ENCODE assay signal across 23 cellular contexts in the genomic region with DNA sequence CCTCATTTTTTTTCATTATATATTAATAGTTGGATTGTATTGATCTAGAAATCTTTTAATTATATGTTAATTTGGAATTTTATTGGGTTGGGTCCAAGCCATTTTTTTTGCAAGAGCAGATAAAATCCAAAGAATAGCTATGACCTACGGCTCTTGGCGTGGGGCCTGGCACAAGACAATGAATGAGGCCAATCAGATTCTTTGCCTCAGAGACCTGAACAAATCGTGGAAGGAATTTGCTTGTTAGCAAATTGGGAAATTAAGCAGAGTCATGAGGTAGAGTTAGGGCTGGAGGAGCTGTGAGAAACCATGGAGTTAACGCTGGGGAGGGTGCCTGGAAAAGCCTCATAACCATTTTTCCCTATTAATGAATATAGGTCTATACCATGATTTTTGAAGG.
"Had no signal": no experiment of that assay in that cellular context is flagged by ENCODE, and none has a peak within 500 bp of the region (broad histone marks: within the 10 kb centered on the region; RNA-seq: fewer than 3 reads in every experiment).

No MANE protein-coding gene starts in this region.

- ATAC-seq: activated CD8-positive, alpha-beta T cell treated with anti-CD3 and anti-CD28 coated beads for 36 hours; activated T-cell treated with anti-CD3 and anti-CD28 coated beads, Interleukin-2, amount 50 U/mL, for 4 hours; activated T-helper 17 cell treated with anti-CD3 and anti-CD28 coated beads, Interleukin-2, amount 50 U/mL, for 72 hours; left lung; naive thymus-derived CD4-positive, alpha-beta T cell; pancreas had no signal

- H3K27ac Mint-ChIP-seq: activated B cell treated with CpG ODN at 0.5 μM for 24 hours; activated CD8-positive, alpha-beta T cell treated with anti-CD3 and anti-CD28 coated beads for 36 hours; activated T-helper 17 cell treated with anti-CD3 and anti-CD28 coated beads, Interleukin-2, amount 50 U/mL, for 72 hours; mesothelial cell of epicardium had no signal

- H3K36me3 ChIP-seq: pancreas, spleen, suprapubic skin, transverse colon had no signal

- H3K27me3 Mint-ChIP-seq: activated CD8-positive, alpha-beta T cell treated with anti-CD3 and anti-CD28 coated beads for 36 hours; activated T-helper 17 cell treated with anti-CD3 and anti-CD28 coated beads, Interleukin-2, amount 50 U/mL, for 72 hours; naive thymus-derived CD4-positive, alpha-beta T cell had no signal

- DNase-seq: activated B cell treated with CpG ODN at 0.5 μM for 24 hours; activated CD4-positive, alpha-beta T cell treated with anti-CD3 and anti-CD28 coated beads, Interleukin-2, amount 50 U/mL, for 1 hour; activated CD8-positive, alpha-beta T cell treated with anti-CD3 and anti-CD28 coated beads for 36 hours; activated gamma-delta T cell treated with Interleukin-2 at 50 U/mL for 16 hours; activated naive CD4-positive, alpha-beta T cell treated with anti-CD3 and anti-CD28 coated beads, Interleukin-2, amount 50 U/mL, for 16 hours; activated T-cell treated with anti-CD3 and anti-CD28 coated beads, Interleukin-2, amount 50 U/mL, for 4 hours; amygdala; effector CD8-positive, alpha-beta T cell; foreskin fibroblast; head of caudate nucleus; kidney glomerular epithelial cell; left lung; naive thymus-derived CD4-positive, alpha-beta T cell; pancreas; psoas muscle; right cardiac atrium; spleen; stimulated activated naive CD4-positive, alpha-beta T cell; T-helper 2 cell; transverse colon had no signal

- H3K4me1 ChIP-seq: pancreas had no signal

- H3K4me3 ChIP-seq: left lung, pancreas, psoas muscle, spleen, suprapubic skin, transverse colon had no signal

- H3K27ac ChIP-seq: left lung, pancreas, psoas muscle, spleen, suprapubic skin, transverse colon had no signal

- H3K27me3 ChIP-seq: left lung, pancreas, spleen, suprapubic skin, transverse colon had no signal

- H3K9me3 Mint-ChIP-seq: activated B cell treated with CpG ODN at 0.5 μM for 24 hours; activated T-helper 17 cell treated with anti-CD3 and anti-CD28 coated beads, Interleukin-2, amount 50 U/mL, for 72 hours had no signal

- H3K9me3 ChIP-seq: pancreas, suprapubic skin, transverse colon had no signal

- H3K4me3 Mint-ChIP-seq: activated B cell treated with CpG ODN at 0.5 μM for 24 hours; activated CD8-positive, alpha-beta T cell treated with anti-CD3 and anti-CD28 coated beads for 36 hours; activated T-cell treated with anti-CD3 and anti-CD28 coated beads, Interleukin-2, amount 50 U/mL, for 4 hours; activated T-helper 17 cell treated with anti-CD3 and anti-CD28 coated beads, Interleukin-2, amount 50 U/mL, for 72 hours; mesothelial cell of epicardium; naive thymus-derived CD4-positive, alpha-beta T cell had no signal
